ENCODE assay signal across 10 cellular contexts in genomic region chr2:108377815-108378630, GRCh38. TPM values are rescaled to one million over a fixed set of nuclear protein-coding genes. Genes with fewer than 3 reads are reported as not detected.
DNase-seq lines count a peak whose midpoint lies in the region; ATAC-seq and TF ChIP-seq lines count a peak whose summit lies in the region.
"Had no signal": no experiment of that assay in that cellular context is flagged by ENCODE, and none has a peak within 500 bp of the region (broad histone marks: within the 10 kb centered on the region; RNA-seq: fewer than 3 reads in every experiment).

SULT1C4 (plus strand) TSS chr2:108377954; CDS start chr2:108378338, 384 bp downstream.

- peak within 1 kb of the TSS; percentile 83 to 94 for H3K18ac ChIP-seq in mesenchymal stem cell (ENCODE audit: low read depth in 1 of 2, low read length in 2 of 2)

- H3K9me3 ChIP-seq in mesenchymal stem cell (ENCODE audit: control insufficient read depth, low read length) (no peaks in the 10 kb centered on the region), stomach (no peaks in the 10 kb centered on the region)
- H3K9me3 ChIP-seq in CD8-positive, alpha-beta memory T cell (ENCODE audit: low read length): no peaks in the 10 kb centered on the region

- H3K36me3 Mint-ChIP-seq in endothelial cell (ENCODE audit: low read depth, unreplicated experiment): peaks cover 12% of the 10 kb centered on the region
- no peaks in the 10 kb centered on the region for H3K36me3 Mint-ChIP-seq in CD8-positive, alpha-beta memory T cell
- H3K36me3 Mint-ChIP-seq: natural killer cell had no signal

- intact Hi-C loops in stomach (cut with DNase I; ENCODE audit: low total_unique reads): no loop called here

- peak within 1 kb of the TSS; percentile 64 for H2AK5ac ChIP-seq in mesenchymal stem cell (ENCODE audit: low read length, severe bottlenecking)

- WGBS in mesenchymal stem cell: 20% methylated on average over 13 of the region's 13 CpGs
- WGBS in stomach, 5 donors: 38 to 55% (median 50%) methylated on average over 13 of the region's 13 CpGs

- peak within 1 kb of the TSS; percentile 82 to 90 for H2BK12ac ChIP-seq in mesenchymal stem cell (ENCODE audit: low read length in 2 of 2)

- peaks cover 56% of the 10 kb centered on the region for H3K4me1 Mint-ChIP-seq in endothelial cell (ENCODE audit: unreplicated experiment)
- H3K4me1 Mint-ChIP-seq in CD8-positive, alpha-beta memory T cell: no peaks in the 10 kb centered on the region
- H3K4me1 Mint-ChIP-seq: natural killer cell had no signal

- TF ChIP-seq EP300 in stomach (IDR thresholded peaks at IDR 0.05): no peak

- TF ChIP-seq POLR2A in stomach (IDR thresholded peaks at IDR 0.05): no peak

- H2BK15ac ChIP-seq in mesenchymal stem cell (ENCODE audit: low read depth, poor library complexity, severe bottlenecking): peak within 1 kb of the TSS; percentile 74

- H3K23ac ChIP-seq in mesenchymal stem cell (ENCODE audit: low read length in 2 of 2): no peak within 1 kb of the TSS

- H2AFZ ChIP-seq in mesenchymal stem cell (ENCODE audit: low read depth, low read length): peak within 1 kb of the TSS; percentile 47

- H3K36me3 ChIP-seq in mesenchymal stem cell (ENCODE audit: control insufficient read depth in 1 of 2, insufficient read depth in 2 of 2, low read depth in 1 of 2, low read length in 2 of 2): peaks cover 0 to 8% of the 10 kb centered on the region in 2 experiments
- peaks cover 0 to 2% (median 0%) of the 10 kb centered on the region in 4 donors for H3K36me3 ChIP-seq in stomach
- no peaks in the 10 kb centered on the region for H3K36me3 ChIP-seq in CD8-positive, alpha-beta memory T cell (ENCODE audit: insufficient read depth, low read length)

- H2BK5ac ChIP-seq in mesenchymal stem cell (ENCODE audit: low read depth, low read length, poor library complexity, severe bottlenecking): peak within 1 kb of the TSS; percentile 53

- TF ChIP-seq CTCF in endothelial cell (IDR thresholded peaks at IDR 0.05; ENCODE audit: unreplicated experiment) (no peak), stomach (IDR thresholded peaks at IDR 0.05) (no peak)

- peak within 1 kb of the TSS; percentile 69 for H3K4me2 ChIP-seq in mesenchymal stem cell (ENCODE audit: low read length, poor library complexity, severe bottlenecking)

- peak within 1 kb of the TSS; percentile 95 for H3K27ac ChIP-seq in mesenchymal stem cell (ENCODE audit: low read length, poor library complexity, severe bottlenecking)
- peak within 1 kb of the TSS in 4 of 5 donors; percentile 39 to 80 (median 68) for H3K27ac ChIP-seq in stomach
- H3K27ac ChIP-seq in CD8-positive, alpha-beta memory T cell (ENCODE audit: low read depth, low read length): no peak within 1 kb of the TSS

- H3K4ac ChIP-seq in mesenchymal stem cell (ENCODE audit: low read depth in 1 of 2, low read length in 2 of 2): peak within 1 kb of the TSS; percentile 24 to 66

- peaks cover 6% of the 10 kb centered on the region for H3K4me1 ChIP-seq in mesenchymal stem cell (ENCODE audit: control insufficient read depth, insufficient read depth, low read depth, low read length)
- H3K4me1 ChIP-seq in stomach: peaks cover 0 to 30% (median 14%) of the 10 kb centered on the region in 4 donors
- H3K4me1 ChIP-seq in CD8-positive, alpha-beta memory T cell (ENCODE audit: insufficient read depth, low read length): no peaks in the 10 kb centered on the region

- CTCF ChIA-PET in CD8-positive, alpha-beta memory T cell (lab: Charles Lee): no interaction called here

- no peaks in the 10 kb centered on the region for H3K9me3 Mint-ChIP-seq in endothelial cell (ENCODE audit: unreplicated experiment)
- H3K9me3 Mint-ChIP-seq in CD8-positive, alpha-beta memory T cell: no peaks in the 10 kb centered on the region
- H3K9me3 Mint-ChIP-seq: natural killer cell had no signal

- H3K27me3 ChIP-seq in mesenchymal stem cell (ENCODE audit: control insufficient read depth in 1 of 2, insufficient read depth in 1 of 2, low read length in 2 of 2) (no peaks in the 10 kb centered on the region), stomach (no peaks in the 10 kb centered on the region)
- H3K27me3 ChIP-seq in CD8-positive, alpha-beta memory T cell (ENCODE audit: insufficient read depth, low read length, poor library complexity, severe bottlenecking): peaks cover 5% of the 10 kb centered on the region

- no peak within 1 kb of the TSS for H3K14ac ChIP-seq in mesenchymal stem cell (ENCODE audit: low read length in 2 of 2)

- H4K91ac ChIP-seq in mesenchymal stem cell (ENCODE audit: low read length): peak within 1 kb of the TSS; percentile 92

- peak within 1 kb of the TSS; percentile 91 for H3K4me3 Mint-ChIP-seq in endothelial cell (ENCODE audit: unreplicated experiment)
- no peak within 1 kb of the TSS for H3K4me3 Mint-ChIP-seq in CD8-positive, alpha-beta memory T cell
- H3K4me3 Mint-ChIP-seq: activated naive CD8-positive, alpha-beta T cell; natural killer cell had no signal

- H3K79me1 ChIP-seq in mesenchymal stem cell (replicated peaks; ENCODE audit: low read length, poor library complexity, severe bottlenecking): peaks cover 2% of the 10 kb centered on the region

- peak within 1 kb of the TSS; percentile 14 for H3K9ac ChIP-seq in mesenchymal stem cell (ENCODE audit: low read length)

- no peaks in the 10 kb centered on the region for H3K27me3 Mint-ChIP-seq in endothelial cell (ENCODE audit: unreplicated experiment)
- H3K27me3 Mint-ChIP-seq in CD8-positive, alpha-beta memory T cell: peaks cover 3 to 24% of the 10 kb centered on the region in 2 donors

- ATAC-seq in GM21529 (IDR thresholded peaks at IDR 0.05; ENCODE audit: unreplicated experiment) (no peak), GM18873 (IDR thresholded peaks at IDR 0.05; ENCODE audit: low FRiP score, unreplicated experiment) (no peak)
- ATAC-seq: natural killer cell had no signal

- peak within 1 kb of the TSS; percentile 73 for H4K8ac ChIP-seq in mesenchymal stem cell (ENCODE audit: low read length)

- DNase-seq in NCI-H2227 (lab: John Stamatoyannopoulos, UW; ENCODE audit: unreplicated experiment) (peak; percentile 70), endothelial cell (ENCODE audit: low spot score) (peak; percentile 78), mesenchymal stem cell (peak; percentile 81), stomach (no peak), GM19240 (ENCODE audit: insufficient read length, low spot score) (no peak)
- no peak for DNase-seq in CD8-positive, alpha-beta memory T cell
- DNase-seq: natural killer cell had no signal

- H2BK120ac ChIP-seq in mesenchymal stem cell (ENCODE audit: low read depth, low read length): peak within 1 kb of the TSS; percentile 27

- peak within 1 kb of the TSS; percentile 99 for H3K27ac Mint-ChIP-seq in endothelial cell (ENCODE audit: unreplicated experiment)
- H3K27ac Mint-ChIP-seq in CD8-positive, alpha-beta memory T cell: no peak within 1 kb of the TSS
- H3K27ac Mint-ChIP-seq: activated naive CD8-positive, alpha-beta T cell; natural killer cell had no signal

- peak within 1 kb of the TSS in 1 of 2 experiments; percentile 51 for H3K4me3 ChIP-seq in mesenchymal stem cell (ENCODE audit: insufficient read depth in 1 of 2, low read depth in 1 of 2, low read length in 2 of 2)
- peak within 1 kb of the TSS; percentile 29 to 39 (median 34) for H3K4me3 ChIP-seq in stomach
- H3K4me3 ChIP-seq in CD8-positive, alpha-beta memory T cell (ENCODE audit: low read length): no peak within 1 kb of the TSS

- POLR2A ChIA-PET in CD8-positive, alpha-beta memory T cell (lab: Charles Lee): no interaction called here

RNA-seq across cellular contexts. Expression of gene SULT1C4, which starts in this region (rescaled TPM):
- total RNA-seq in endothelial cell (ENCODE audit: unreplicated experiment) (22.6 TPM), stomach (10 to 100 TPM in 1 of 5 donors, 1 to 10 TPM in 1, not detected in 3; 2.5 to 20.7 TPM)
- polyA plus RNA-seq in mesenchymal stem cell (2013, experiment 1 of 2): 17.1 TPM
- polyA plus RNA-seq in mesenchymal stem cell (2013, experiment 2 of 2): 17.2 TPM
- polyA plus RNA-seq in stomach: 1 to 10 TPM in 1 of 3 donors, under 1 TPM in 2; 0.62 to 2.0 (median 0.73) TPM
- total RNA-seq in CD8-positive, alpha-beta memory T cell: not detected
- not detected for polyA plus RNA-seq in CD8-positive, alpha-beta memory T cell
- total RNA-seq: natural killer cell had no signal

Comparison
In these comparisons a context has a peak if more than half of its experiments do, and no peak if none do; other contexts are left out.
1. DNase-seq: peak in NCI-H2227 (single experiment), endothelial cell (single experiment) and mesenchymal stem cell (single experiment); none in stomach (single experiment), GM19240 (single experiment) and CD8-positive, alpha-beta memory T cell (0 of 5).